14 cellular contexts compared by ENCODE assay signal in genomic region chr1:36771678-36772284, GRCh38.
A peak's percentile ranks its signal among the peaks of the same experiment; 100 is the strongest.
DNase-seq lines count a peak whose midpoint lies in the region; ATAC-seq and TF ChIP-seq lines count a peak whose summit lies in the region.
"Had no signal": no experiment of that assay in that cellular context is flagged by ENCODE, and none has a peak within 500 bp of the region (broad histone marks: within the 10 kb centered on the region; RNA-seq: fewer than 3 reads in every experiment).

No MANE protein-coding gene starts in this region.

- TF ChIP-seq CTCF in VCaP (conservative IDR thresholded peaks at IDR 0.05) = peak; percentile 16; the same call in 1 of the 2 replicates
- TF ChIP-seq CTCF in neural crest cell (conservative IDR thresholded peaks at IDR 0.05) = no peak
- TF ChIP-seq CTCF in BE2C (IDR thresholded peaks at IDR 0.05; ENCODE audit: low read depth, low read length) = no peak

- H3K27ac Mint-ChIP-seq in neural crest cell (ENCODE audit: unreplicated experiment) = peak overlapping the region; percentile 24
- H3K27ac Mint-ChIP-seq: activated CD4-positive, alpha-beta T cell treated with anti-CD3 and anti-CD28 coated beads, Interleukin-2, amount 10 ng/mL, durations not matched to agents 7 days and 5 days; activated T-cell treated with anti-CD3 and anti-CD28 coated beads, Interleukin-2, amount 50 U/mL, for 72 hours; T-helper 2 cell treated with Interferon-gamma antibody and Interleukin-4, amounts not matched to agents 5 μg/mL and 100 μg/mL, for 36 hours had no signal

- no peaks in the 10 kb centered on the region for H3K27me3 ChIP-seq in BE2C

- no peak for ATAC-seq in HG02852 (IDR thresholded peaks at IDR 0.05; ENCODE audit: unreplicated experiment)
- ATAC-seq: activated T-cell treated with anti-CD3 and anti-CD28 coated beads, Interleukin-2, amount 50 U/mL, for 72 hours; left cardiac atrium had no signal

- H3K4me1 Mint-ChIP-seq in neural crest cell = peaks cover 24% of the 10 kb centered on the region
- H3K4me1 Mint-ChIP-seq: activated CD4-positive, alpha-beta T cell treated with anti-CD3 and anti-CD28 coated beads, Interleukin-2, amount 10 ng/mL, durations not matched to agents 7 days and 5 days; naive B cell had no signal

- H3K9me3 Mint-ChIP-seq in neural crest cell = no peaks in the 10 kb centered on the region
- H3K9me3 Mint-ChIP-seq: activated CD4-positive, alpha-beta T cell treated with anti-CD3 and anti-CD28 coated beads, Interleukin-2, amount 10 ng/mL, durations not matched to agents 7 days and 5 days; activated T-cell treated with anti-CD3 and anti-CD28 coated beads, Interleukin-2, amount 50 U/mL, for 72 hours; T-helper 2 cell treated with Interferon-gamma antibody and Interleukin-4, amounts not matched to agents 5 μg/mL and 100 μg/mL, for 36 hours had no signal

- H3K27me3 Mint-ChIP-seq in neural crest cell (ENCODE audit: low read depth) = peaks cover 26% of the 10 kb centered on the region

- H3K4me1 ChIP-seq in ES-I3 (ENCODE audit: insufficient read depth, low read length) (peaks cover 31% of the 10 kb centered on the region), BE2C (peaks cover 5% of the 10 kb centered on the region; the same call in 1 of the 2 replicates)

- no peaks in the 10 kb centered on the region for H3K36me3 Mint-ChIP-seq in neural crest cell (ENCODE audit: low read depth)
- H3K36me3 Mint-ChIP-seq: naive B cell had no signal

- peak; percentile 79 for DNase-seq in NCI-H1417 treated with DMSO at 0.1 percent for 48 hours (lab: John Stamatoyannopoulos, UW)
- no peak for DNase-seq in neural crest cell (ENCODE audit: low read depth, low spot score)
- no peak for DNase-seq in BE2C
- no peak for DNase-seq in stimulated activated CD4-positive, alpha-beta T cell treated with anti-CD3 and anti-CD28 coated beads, Interleukin-12 subunit alpha, Interleukin-12 subunit beta, amount 100 ng/mL, for 4 hours
- DNase-seq: activated CD4-positive, alpha-beta T cell treated with anti-CD3 and anti-CD28 coated beads, Interleukin-2, amount 10 ng/mL, durations not matched to agents 7 days and 5 days; activated T-cell treated with anti-CD3 and anti-CD28 coated beads, Interleukin-2, amount 50 U/mL, for 72 hours; left cardiac atrium; naive B cell; SHP77 treated with DMSO at 0.1 percent for 48 hours had no signal

- no peak overlapping the region for H3K4me3 Mint-ChIP-seq in neural crest cell
- H3K4me3 Mint-ChIP-seq: activated CD4-positive, alpha-beta T cell treated with anti-CD3 and anti-CD28 coated beads, Interleukin-2, amount 10 ng/mL, durations not matched to agents 7 days and 5 days; activated T-cell treated with anti-CD3 and anti-CD28 coated beads, Interleukin-2, amount 50 U/mL, for 72 hours; naive B cell; T-helper 2 cell treated with Interferon-gamma antibody and Interleukin-4, amounts not matched to agents 5 μg/mL and 100 μg/mL, for 36 hours had no signal

- H3K36me3 ChIP-seq in ES-I3 (ENCODE audit: insufficient read depth, low read length) (no peaks in the 10 kb centered on the region), BE2C (no peaks in the 10 kb centered on the region)

- no peak overlapping the region for H3K4me3 ChIP-seq in BE2C (ENCODE audit: low read depth, low read length)

- H3K9ac ChIP-seq in ES-I3 (ENCODE audit: low read depth, low read length) = peak overlapping the region; percentile 8; the same call in 1 of the 2 replicates

- peak overlapping the region; percentile 41 for H3K27ac ChIP-seq in VCaP
- H3K27ac ChIP-seq: epithelial cell of prostate had no signal

- no peaks in the 10 kb centered on the region for H3K9me3 ChIP-seq in ES-I3 (ENCODE audit: control insufficient read depth, insufficient read depth, low read length)
- H3K9me3 ChIP-seq in BE2C = no peaks in the 10 kb centered on the region
